Comparison of ENCODE assay signal across 20 cellular contexts in the genomic region with DNA sequence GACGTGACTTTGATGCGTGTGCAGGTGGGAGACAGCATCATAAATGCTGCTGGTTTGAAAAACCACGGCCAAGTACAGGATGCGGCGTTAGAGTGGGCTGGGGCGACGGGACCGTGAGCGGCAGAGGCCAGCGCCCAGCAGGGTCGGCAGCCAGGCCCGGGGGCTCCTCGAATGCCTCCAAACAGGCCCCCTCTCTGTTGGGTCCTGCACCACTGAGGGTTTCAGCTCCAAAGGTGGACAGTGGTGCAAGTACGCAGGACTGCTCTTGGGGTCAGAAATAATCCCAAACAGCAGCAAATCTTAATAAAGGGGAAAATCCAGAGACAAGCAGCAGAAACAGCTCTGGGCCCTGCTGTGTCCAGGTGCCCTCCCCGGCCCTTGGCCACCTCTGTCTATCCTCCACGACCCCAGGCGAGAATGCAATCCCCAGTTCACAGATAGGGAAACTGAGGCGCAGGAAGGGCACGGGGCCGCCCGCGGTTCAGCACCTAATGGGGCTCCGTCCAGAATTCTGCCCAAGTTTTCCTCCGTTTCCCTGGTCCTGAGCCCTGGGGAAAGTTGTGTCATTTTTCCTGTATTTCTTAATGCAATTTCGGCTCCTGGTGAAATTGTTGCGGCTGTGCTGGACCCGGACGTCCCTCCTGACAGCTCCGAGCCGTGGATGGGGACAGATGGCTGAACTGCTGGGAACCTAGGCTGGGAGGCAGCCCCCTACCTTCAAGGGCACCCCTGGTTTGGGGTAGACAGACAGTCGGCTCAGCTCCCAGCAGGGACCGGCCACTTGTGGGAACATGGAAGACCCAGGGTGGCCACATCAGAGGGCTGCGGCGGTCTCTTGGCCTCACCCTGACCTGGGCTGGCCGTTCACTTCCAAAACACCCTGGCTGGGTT.
DNase-seq lines count a peak whose midpoint lies in the region; ATAC-seq and TF ChIP-seq lines count a peak whose summit lies in the region.
"Had no signal": no experiment of that assay in that cellular context is flagged by ENCODE, and none has a peak within 500 bp of the region (broad histone marks: within the 10 kb centered on the region; RNA-seq: fewer than 3 reads in every experiment).

No MANE protein-coding gene starts in this region.

- no peak overlapping the region for H3K4me3 ChIP-seq in right atrium auricular region
- H3K4me3 ChIP-seq in lower lobe of right lung, result no peak overlapping the region
- H3K4me3 ChIP-seq in aorta (ENCODE audit: low read length in 2 of 2), result no peak overlapping the region
- H3K4me3 ChIP-seq: prostate gland, sigmoid colon, testis had no signal

- H3K27ac ChIP-seq in right atrium auricular region (no peak overlapping the region), lower lobe of right lung (no peak overlapping the region), aorta (ENCODE audit: low read depth in 1 of 2, low read length in 2 of 2) (no peak overlapping the region)
- H3K27ac ChIP-seq: prostate gland, sigmoid colon, testis had no signal

- DNase-seq in Right ventricle myocardium inferior (ENCODE audit: missing footprints) (peak; percentile 65), right atrium auricular region (ENCODE audit: low spot score) (no peak), ecto neural progenitor cell (ENCODE audit: low spot score) (peak; percentile 37), lower lobe of right lung (peak; percentile 36), aorta (peak; percentile 35 to 72), HT-29 (ENCODE audit: low spot score) (no peak), anterior cingulate cortex (lab: John Stamatoyannopoulos, UW) (no peak), EL (no peak)
- DNase-seq: activated CD4-positive, alpha-beta T cell treated with anti-CD3 and anti-CD28 coated beads for 36 hours; activated naive CD4-positive, alpha-beta T cell treated with anti-CD3 and anti-CD28 coated beads for 36 hours; DMS153; effector CD8-positive, alpha-beta T cell; KBM-7; MM.1S; NCI-H1417; NCI-H2107; sigmoid colon; stimulated activated naive B cell treated with anti-CD40 and anti-IgM and Interleukin-4, amounts not matched to agents 10 μg/mL and 1 μg/mL and 100 μg/mL, for 72 hours; testis had no signal

- H3K36me3 ChIP-seq in right atrium auricular region (no peaks in the 10 kb centered on the region), lower lobe of right lung (no peaks in the 10 kb centered on the region), aorta (ENCODE audit: control insufficient read depth in 1 of 2, insufficient read depth in 2 of 2, low read length in 1 of 2) (no peaks in the 10 kb centered on the region)
- H3K36me3 ChIP-seq: prostate gland, sigmoid colon had no signal

- WGBS in aorta, 2 donors, result 94 to 96% methylated on average over 35 of the region's 35 CpGs

- H3K4me1 ChIP-seq in right atrium auricular region (no peaks in the 10 kb centered on the region), lower lobe of right lung (no peaks in the 10 kb centered on the region), aorta (ENCODE audit: control insufficient read depth in 1 of 2, insufficient read depth in 2 of 2, low read length in 2 of 2) (no peaks in the 10 kb centered on the region)
- H3K4me1 ChIP-seq: prostate gland, sigmoid colon, testis had no signal

- H3K27me3 ChIP-seq in right atrium auricular region (no peaks in the 10 kb centered on the region), lower lobe of right lung (ENCODE audit: low read depth) (no peaks in the 10 kb centered on the region), aorta (ENCODE audit: control insufficient read depth in 1 of 2, insufficient read depth in 2 of 2, low read length in 1 of 2) (no peaks in the 10 kb centered on the region)
- H3K27me3 ChIP-seq: sigmoid colon, testis had no signal

- peaks cover 0 to 31% of the 10 kb centered on the region in 2 donors for H3K9me3 ChIP-seq in right atrium auricular region
- H3K9me3 ChIP-seq in lower lobe of right lung, result peaks cover 14% of the 10 kb centered on the region
- H3K9me3 ChIP-seq in aorta (ENCODE audit: control insufficient read depth, low read length), result no peaks in the 10 kb centered on the region
- H3K9me3 ChIP-seq: prostate gland, testis had no signal

- intact Hi-C loops in Right ventricle myocardium inferior (cut with DNase I) (no loop called here), lower lobe of right lung (cut with DNase I) (no loop called here), aorta (cut with DNase I) (no loop called here)

- ATAC-seq in Right ventricle myocardium inferior, result no peak
- no peak for ATAC-seq in lower lobe of right lung
- no peak for ATAC-seq in aorta (ENCODE audit: low FRiP score)
- ATAC-seq: activated CD4-positive, alpha-beta T cell treated with anti-CD3 and anti-CD28 coated beads for 36 hours; stimulated activated naive B cell treated with anti-CD40 and anti-IgM and Interleukin-4, amounts not matched to agents 10 μg/mL and 1 μg/mL and 100 μg/mL, for 72 hours had no signal

- no peak for TF ChIP-seq CTCF in right atrium auricular region (IDR thresholded peaks at IDR 0.05)
- TF ChIP-seq CTCF in lower lobe of right lung (IDR thresholded peaks at IDR 0.05), result no peak

Comparison
In these comparisons a context has a peak if more than half of its experiments do, and no peak if none do; other contexts are left out.
1. DNase-seq: peak in Right ventricle myocardium inferior (single experiment), ecto neural progenitor cell (single experiment), lower lobe of right lung (single experiment) and aorta (2 of 2); none in right atrium auricular region (single experiment), HT-29 (single experiment), anterior cingulate cortex (0 of 58) and EL (single experiment).